Comparison of ENCODE assay signal across 19 cellular contexts in genomic region chr7:159119026-159119741, GRCh38. TPM values are rescaled to one million over a fixed set of nuclear protein-coding genes. Genes with fewer than 3 reads are reported as not detected.
"Had no signal": no experiment of that assay in that cellular context is flagged by ENCODE, and none has a peak within 500 bp of the region (broad histone marks: within the 10 kb centered on the region; RNA-seq: fewer than 3 reads in every experiment).

No MANE protein-coding gene starts in this region.

- H3K36me3 Mint-ChIP-seq: activated naive CD8-positive, alpha-beta T cell treated with anti-CD3 and anti-CD28 coated beads for 36 hours; memory B cell; T-cell had no signal

- H3K9me3 ChIP-seq: body of pancreas, tibial artery had no signal

- H3K27me3 Mint-ChIP-seq: memory B cell had no signal

- H3K9me3 Mint-ChIP-seq: activated naive CD8-positive, alpha-beta T cell treated with anti-CD3 and anti-CD28 coated beads for 36 hours; memory B cell; stimulated activated naive CD8-positive, alpha-beta T cell treated with anti-CD3 and anti-CD28 coated beads, Interleukin-15, Interleukin-2, amounts not matched to agents 100 ng/mL and 50 ng/mL, for 24 hours had no signal

- H3K4me3 Mint-ChIP-seq: activated naive CD8-positive, alpha-beta T cell treated with anti-CD3 and anti-CD28 coated beads for 36 hours; memory B cell; stimulated activated naive CD8-positive, alpha-beta T cell treated with anti-CD3 and anti-CD28 coated beads, Interleukin-15, Interleukin-2, amounts not matched to agents 100 ng/mL and 50 ng/mL, for 24 hours; T-helper 2 cell treated with Interferon-gamma antibody and Interleukin-4, amounts not matched to agents 5 μg/mL and 100 μg/mL, for 36 hours had no signal

- H3K27ac ChIP-seq: body of pancreas, cardiac muscle cell, tibial artery, WERI-Rb-1 had no signal

- H3K4me1 Mint-ChIP-seq: activated naive CD8-positive, alpha-beta T cell treated with anti-CD3 and anti-CD28 coated beads for 36 hours; memory B cell had no signal

- H3K4me3 ChIP-seq: body of pancreas, cardiac muscle cell, tibial artery had no signal

- DNase-seq: activated naive CD4-positive, alpha-beta T cell treated with Interleukin-2 at 50 U/mL for 16 hours; activated naive CD8-positive, alpha-beta T cell treated with anti-CD3 and anti-CD28 coated beads for 36 hours; activated T-cell treated with anti-CD3 and anti-CD28 coated beads, Interleukin-2, amount 50 U/mL, for 1 hour; effector memory CD4-positive, alpha-beta T cell; foreskin melanocyte; kidney glomerular epithelial cell; stimulated activated CD4-positive, alpha-beta T cell treated with anti-CD3 and anti-CD28 coated beads, Interleukin-12 subunit alpha, Interleukin-12 subunit beta, amount 100 ng/mL, for 4 hours; stimulated activated CD4-positive, alpha-beta T cell treated with anti-CD3 and anti-CD28 coated beads, Interleukin-4, amount 100 ng/mL, for 4 hours; T-cell; WERI-Rb-1 had no signal

- H3K36me3 ChIP-seq: cardiac muscle cell, WERI-Rb-1 had no signal

- H3K27ac Mint-ChIP-seq: activated naive CD8-positive, alpha-beta T cell treated with anti-CD3 and anti-CD28 coated beads for 36 hours; memory B cell; stimulated activated naive CD8-positive, alpha-beta T cell treated with anti-CD3 and anti-CD28 coated beads, Interleukin-15, Interleukin-2, amounts not matched to agents 100 ng/mL and 50 ng/mL, for 24 hours; T-cell; T-helper 2 cell treated with Interferon-gamma antibody and Interleukin-4, amounts not matched to agents 5 μg/mL and 100 μg/mL, for 36 hours had no signal

- H3K27me3 ChIP-seq: body of pancreas, cardiac muscle cell, tibial artery had no signal

RNA-seq across cellular contexts. Expression of gene VIPR2, which starts 25.5 kb away (rescaled TPM):
- total RNA-seq: activated naive CD8-positive, alpha-beta T cell treated with anti-CD3 and anti-CD28 coated beads for 36 hours; dermis microvascular lymphatic vessel endothelial cell; endothelial cell of umbilical vein; myocyte had no signal
- polyA plus RNA-seq: endothelial cell of umbilical vein had no signal
